In the genomic region with DNA sequence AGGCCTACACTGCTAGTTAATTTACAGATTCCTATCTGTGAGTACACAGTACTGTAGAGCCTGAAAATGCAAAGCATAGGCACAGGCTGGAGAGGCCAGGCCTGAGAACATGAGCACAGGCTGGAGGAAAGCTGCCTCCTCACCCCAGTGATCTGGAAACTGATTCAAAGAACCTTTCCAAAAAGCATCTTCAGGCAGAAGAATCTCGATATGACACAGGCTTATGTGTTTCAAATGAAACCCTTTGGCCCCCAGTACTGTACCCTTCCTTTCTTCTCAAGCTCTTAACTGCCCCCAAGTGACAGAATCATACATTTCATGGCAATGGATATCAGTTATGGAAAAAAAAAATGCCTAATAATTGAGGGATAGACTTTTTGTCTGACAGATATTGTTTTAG, we compare ENCODE assay signal across 9 cellular contexts.
A peak's percentile ranks its signal among the peaks of the same experiment; 100 is the strongest.
DNase-seq lines count a peak whose midpoint lies in the region; ATAC-seq lines count a peak whose summit lies in the region.
"Had no signal": no experiment of that assay in that cellular context is flagged by ENCODE, and none has a peak within 500 bp of the region (broad histone marks: within the 10 kb centered on the region; RNA-seq: fewer than 3 reads in every experiment).

No MANE protein-coding gene starts in this region.

- peak; percentile 29 for ATAC-seq in left lobe of liver

- DNase-seq in DMS53 (lab: John Stamatoyannopoulos, UW) (peak; percentile 57), HuH-7 (ENCODE audit: low spot score) (peak; percentile 1), SW480 (ENCODE audit: low spot score) (peak; percentile 7), left lobe of liver (ENCODE audit: low spot score) (no peak), hypothalamus (lab: John Stamatoyannopoulos, UW) (no peak), H4 (ENCODE audit: low spot score) (no peak), NCI-H524 treated with DMSO at 0.1 percent for 48 hours (lab: John Stamatoyannopoulos, UW) (no peak)
- DNase-seq in activated naive CD4-positive, alpha-beta T cell treated with anti-CD3 and anti-CD28 coated beads, Interleukin-2, amount 50 U/mL, for 16 hours, result no peak
- DNase-seq: KG1 had no signal

Comparison
In these comparisons a context has a peak if more than half of its experiments do, and no peak if none do; other contexts are left out.
1. DNase-seq: peak in DMS53 (single experiment), HuH-7 (single experiment) and SW480 (single experiment); none in left lobe of liver (single experiment), hypothalamus (0 of 51), H4 (single experiment), activated naive CD4-positive, alpha-beta T cell treated with anti-CD3 and anti-CD28 coated beads, Interleukin-2, amount 50 U/mL, for 16 hours (single experiment) and NCI-H524 treated with DMSO at 0.1 percent for 48 hours (single experiment).